Comparison of ENCODE assay signal across 9 cellular contexts in genomic region chr19:53076984-53077383, GRCh38. TPM values are rescaled to one million over a fixed set of nuclear protein-coding genes. Genes with fewer than 3 reads are reported as not detected.
DNase-seq lines count a peak whose midpoint lies in the region; ATAC-seq, FAIRE-seq and TF ChIP-seq lines count a peak whose summit lies in the region.
"Had no signal": no experiment of that assay in that cellular context is flagged by ENCODE, and none has a peak within 500 bp of the region (broad histone marks: within the 10 kb centered on the region; RNA-seq: fewer than 3 reads in every experiment).

No MANE protein-coding gene starts in this region.

- H3K9ac ChIP-seq in HUES64 (ENCODE audit: low read depth, low read length) (no peak overlapping the region), H1 (replicated peaks in 1 of 4; ENCODE audit: extremely low read depth in 1 of 4, low read depth in 3 of 4, low read length in 3 of 4) (no peak overlapping the region), mesenchymal stem cell (ENCODE audit: low read length) (no peak overlapping the region)

- H3K4me2 ChIP-seq in H1 (ENCODE audit: insufficient read depth in 1 of 2, low read depth in 2 of 2, low read length in 2 of 2) (peak overlapping the region in 1 of 2 experiments; percentile 17; a peak in 1 of 4 replicates), mesenchymal stem cell (ENCODE audit: low read length, poor library complexity, severe bottlenecking) (no peak overlapping the region)

- H3K18ac ChIP-seq in H1 (ENCODE audit: extremely low read depth, low read length) (no peak overlapping the region), mesenchymal stem cell (ENCODE audit: low read depth in 1 of 2, low read length in 2 of 2) (no peak overlapping the region)

- TF ChIP-seq POLR2A in H1 (IDR thresholded peaks at IDR 0.05; ENCODE audit: control extremely low read depth in 1 of 2, low read depth in 2 of 2, low read length in 2 of 2), result no peak

- H3K9me3 ChIP-seq in HUES64 (ENCODE audit: insufficient read depth, low read depth, low read length), result peaks cover 10% of the 10 kb centered on the region; the same call in 1 of the 2 replicates
- H3K9me3 ChIP-seq in H1 (ENCODE audit: insufficient read depth in 2 of 2, low read depth in 1 of 2, low read length in 1 of 2), result no peaks in the 10 kb centered on the region
- H3K9me3 ChIP-seq in mesenchymal stem cell (ENCODE audit: control insufficient read depth, low read length), result peaks cover 67% of the 10 kb centered on the region

- no peak overlapping the region for H3K56ac ChIP-seq in H1 (replicated peaks; ENCODE audit: insufficient read length, low read depth, low read length)

- POLR2A ChIA-PET in H1 (lab: Charles Lee; ENCODE audit: partially characterized antibody), result interaction anchor here (0.7 kb wide), 1 partner anchor 17 kb away, joined by 3 read pairs; no protein-coding TSS in a partner anchor

- peak; percentile 88 for TF ChIP-seq RAD21 in H1 (IDR thresholded peaks at IDR 0.05 in 1 of 2, conservative IDR thresholded peaks at IDR 0.05 in 1 of 2; ENCODE audit: low read depth in 2 of 2, low read length in 2 of 2)

- H3K79me1 ChIP-seq in H1 (ENCODE audit: low read depth, low read length) (no peaks in the 10 kb centered on the region; the same call in 1 of the 2 replicates), mesenchymal stem cell (replicated peaks; ENCODE audit: low read length, poor library complexity, severe bottlenecking) (peaks cover 20% of the 10 kb centered on the region)

- H3K4me3 ChIP-seq in HUES64 (ENCODE audit: low read length), result no peak overlapping the region
- H3K4me3 ChIP-seq in H1 (ENCODE audit: extremely low read depth in 1 of 4, insufficient read depth in 2 of 4, low read depth in 3 of 4, low read length in 4 of 4), result no peak overlapping the region
- H3K4me3 ChIP-seq in mesenchymal stem cell (ENCODE audit: insufficient read depth in 1 of 2, low read depth in 1 of 2, low read length in 2 of 2), result no peak overlapping the region

- H2AK5ac ChIP-seq in H1 (ENCODE audit: low read depth, low read length) (no peak overlapping the region), mesenchymal stem cell (ENCODE audit: low read length, severe bottlenecking) (no peak overlapping the region)

- H3K36me3 ChIP-seq in HUES64 (ENCODE audit: insufficient read depth, low read length) (peaks cover 63% of the 10 kb centered on the region), H1 (ENCODE audit: control insufficient read depth in 2 of 4, insufficient read depth in 4 of 4, low read length in 3 of 4) (peaks cover 7 to 28% (median 21%) of the 10 kb centered on the region in 4 experiments), mesenchymal stem cell (ENCODE audit: control insufficient read depth in 1 of 2, insufficient read depth in 2 of 2, low read depth in 1 of 2, low read length in 2 of 2) (peaks cover 36 to 80% of the 10 kb centered on the region in 2 experiments)

- no peak overlapping the region for H4K5ac ChIP-seq in H1 (ENCODE audit: insufficient read length, low read depth, low read length)

- 10% methylated on average over 10 of the region's 10 CpGs for WGBS in HUES64
- 14% methylated on average over 10 of the region's 10 CpGs; no CpG with 5 or more reads in 1 of the 2 experiments for WGBS in H1 (ENCODE audit: extremely low coverage in 1 of 2, insufficient coverage in 1 of 2, insufficient read length in 1 of 2, insufficient replicate concordance in 2 of 2, low coverage in 1 of 2, low lambda C conversion rate in 2 of 2, missing lambda C conversion rate in 1 of 2), 2 experiments
- 35% methylated on average over 10 of the region's 10 CpGs for WGBS in mesenchymal stem cell

- no peak overlapping the region for H2BK12ac ChIP-seq in H1 (ENCODE audit: low read depth, low read length)
- no peak overlapping the region for H2BK12ac ChIP-seq in mesenchymal stem cell (ENCODE audit: low read length in 2 of 2)

- no peak overlapping the region for H4K8ac ChIP-seq in H1 (ENCODE audit: extremely low read depth, insufficient read depth, low read length)
- H4K8ac ChIP-seq in mesenchymal stem cell (ENCODE audit: low read length), result no peak overlapping the region

- no peak overlapping the region for H3K14ac ChIP-seq in H1 (ENCODE audit: insufficient read length)
- no peak overlapping the region for H3K14ac ChIP-seq in mesenchymal stem cell (ENCODE audit: low read length in 2 of 2)

- H2BK15ac ChIP-seq in H1 (ENCODE audit: low read length) (no peak overlapping the region), mesenchymal stem cell (ENCODE audit: low read depth, poor library complexity, severe bottlenecking) (no peak overlapping the region)

- H3K23ac ChIP-seq in H1 (ENCODE audit: insufficient read length) (no peak overlapping the region), mesenchymal stem cell (ENCODE audit: low read length in 2 of 2) (no peak overlapping the region)

- 0 out of 2 replicates have a peak, but pooled peaks cover 2% of the 10 kb centered on the region for H3K23me2 ChIP-seq in H1 (ENCODE audit: low read depth, low read length)

- peak; percentile 84 to 96 (median 84) for TF ChIP-seq CTCF in H1 (IDR thresholded peaks at IDR 0.05; ENCODE audit: control extremely low read depth in 1 of 3, insufficient read depth in 1 of 3, low read depth in 1 of 3, low read length in 3 of 3)

- no peak overlapping the region for H3K4ac ChIP-seq in H1 (replicated peaks; ENCODE audit: insufficient read length, low read depth, low read length)
- H3K4ac ChIP-seq in mesenchymal stem cell (ENCODE audit: low read depth in 1 of 2, low read length in 2 of 2), result no peak overlapping the region

- no peak overlapping the region for H2BK20ac ChIP-seq in H1 (ENCODE audit: low read length)

- H3K4me1 ChIP-seq in HUES64 (ENCODE audit: insufficient read depth, low read length) (peaks cover 4% of the 10 kb centered on the region; the same call in 1 of the 2 replicates), H1 (replicated peaks in 1 of 4; ENCODE audit: control insufficient read depth in 3 of 4, insufficient read depth in 4 of 4, low read length in 3 of 4) (no peaks in the 10 kb centered on the region), mesenchymal stem cell (ENCODE audit: control insufficient read depth, insufficient read depth, low read depth, low read length) (no peaks in the 10 kb centered on the region)

- no peak overlapping the region for H2BK120ac ChIP-seq in H1 (replicated peaks; ENCODE audit: low read depth, low read length)
- H2BK120ac ChIP-seq in mesenchymal stem cell (ENCODE audit: low read depth, low read length), result no peak overlapping the region

- peak overlapping the region; percentile 45; the same call in 1 of the 2 replicates for H3K27ac ChIP-seq in HUES64 (ENCODE audit: low read depth, low read length)
- H3K27ac ChIP-seq in H1 (ENCODE audit: low read depth, low read length), result no peak overlapping the region
- H3K27ac ChIP-seq in mesenchymal stem cell (ENCODE audit: low read length, poor library complexity, severe bottlenecking), result no peak overlapping the region

- H3K27me3 ChIP-seq in HUES64 (ENCODE audit: insufficient read depth, low read length) (no peaks in the 10 kb centered on the region), H1 (replicated peaks in 1 of 4; ENCODE audit: control insufficient read depth in 3 of 4, extremely low read depth in 1 of 4, insufficient read depth in 3 of 4, low read length in 3 of 4) (no peaks in the 10 kb centered on the region), mesenchymal stem cell (ENCODE audit: control insufficient read depth in 1 of 2, insufficient read depth in 1 of 2, low read length in 2 of 2) (no peaks in the 10 kb centered on the region)

- no peaks in the 10 kb centered on the region for H4K20me1 ChIP-seq in H1 (replicated peaks in 1 of 2; ENCODE audit: control insufficient read depth in 1 of 2, insufficient read depth in 2 of 2, low read length in 2 of 2)

- TF ChIP-seq EP300 in H1 (IDR thresholded peaks at IDR 0.05; ENCODE audit: borderline replicate concordance in 1 of 2, low read depth in 2 of 2, low read length in 2 of 2), result no peak

- ATAC-seq in HG02852 (IDR thresholded peaks at IDR 0.05; ENCODE audit: unreplicated experiment) (no peak), HG03045 (IDR thresholded peaks at IDR 0.05; ENCODE audit: unreplicated experiment) (no peak)

- H2BK5ac ChIP-seq in H1 (ENCODE audit: low read depth, low read length) (no peak overlapping the region), mesenchymal stem cell (ENCODE audit: low read depth, low read length, poor library complexity, severe bottlenecking) (no peak overlapping the region)

- H4K91ac ChIP-seq in H1 (replicated peaks; ENCODE audit: insufficient read length, low read length) (no peak overlapping the region), mesenchymal stem cell (ENCODE audit: low read length) (no peak overlapping the region)

- FAIRE-seq in H1 (lab: Jason Lieb, UNC), result peak; percentile 96
- FAIRE-seq: colon had no signal

- CTCF ChIA-PET in H1 (lab: Charles Lee; ENCODE audit: partially characterized antibody), result interaction anchor here (0.8 to 3.1 kb wide), 26 partner anchors 8 to 388 kb away, joined by 3 to 17 read pairs (median 4); partner anchors contain the start of gene ERVV-2

- DNase-seq in AG08395 (ENCODE audit: low spot score), result peak; percentile 33
- peak; percentile 79 to 89 for DNase-seq in H1 (ENCODE audit: low read depth in 1 of 2, low spot score in 2 of 2)
- peak; percentile 32 for DNase-seq in mesenchymal stem cell
- DNase-seq in effector CD4-positive, alpha-beta T cell, result no peak
- DNase-seq in DMS153 treated with DMSO at 0.1 percent for 48 hours (lab: John Stamatoyannopoulos, UW; ENCODE audit: unreplicated experiment), result no peak

- peaks cover 0 to 2% of the 10 kb centered on the region in 2 experiments; a peak in 1 of 4 replicates for H3K79me2 ChIP-seq in H1 (ENCODE audit: control insufficient read depth in 1 of 2, insufficient read depth in 2 of 2, low read length in 2 of 2)

- H2AFZ ChIP-seq in H1 (ENCODE audit: low read length) (no peak overlapping the region), mesenchymal stem cell (ENCODE audit: low read depth, low read length) (no peak overlapping the region)

RNA-seq across cellular contexts. Expression of gene ZNF160, which starts 26.2 kb away (rescaled TPM):
- polyA plus RNA-seq in HUES64 (2013, experiment 1 of 2), result 19.3 TPM
- polyA plus RNA-seq in HUES64 (2013, experiment 2 of 2), result 23.2 TPM
- 28.3 and 31.2 TPM in 2 replicates for total RNA-seq in H1 (2021; fragmentation: NEBNext Ultra II Directional; extraction: Animal tissue kit (Norgen Biotek cat#: 25700))
- 15.8 and 29.0 TPM in 2 replicates for polyA plus RNA-seq in H1 (2011; rRNA removed)
- polyA plus RNA-seq in H1 (2011; cell fraction: cytosol; rRNA removed), result 43.1 TPM
- polyA plus RNA-seq in H1 (2011; cell fraction: nucleus; rRNA removed), result 51.6 TPM
- 23.1 to 39.7 TPM (median 26.2 TPM) in 4 replicates for polyA plus RNA-seq in H1 (2012, experiment 1 of 2)
- 1.8 TPM for polyA plus RNA-seq in H1 (2012, experiment 2 of 2)
- polyA plus RNA-seq in H1 (2013, experiment 1 of 2), result 23.9 TPM
- polyA plus RNA-seq in H1 (2013, experiment 2 of 2), result 19.6 TPM
- 31.2 and 34.1 TPM in 2 replicates for polyA minus RNA-seq in H1 (2011; rRNA and poly(A)+ RNA removed)
- 21.1 TPM for polyA minus RNA-seq in H1 (2011; cell fraction: cytosol; rRNA and poly(A)+ RNA removed)
- 61.4 TPM for polyA minus RNA-seq in H1 (2011; cell fraction: nucleus; rRNA and poly(A)+ RNA removed)
- 15.7 TPM for polyA plus RNA-seq in mesenchymal stem cell (2013, experiment 1 of 2)
- 14.0 TPM for polyA plus RNA-seq in mesenchymal stem cell (2013, experiment 2 of 2)

RNA-seq across cellular contexts. Expression of gene ERVV-2, which starts 32.4 kb away (rescaled TPM):
- not detected for polyA plus RNA-seq in HUES64 (2013, experiment 1 of 2)
- polyA plus RNA-seq in HUES64 (2013, experiment 2 of 2), result not detected
- total RNA-seq in H1 (2021; fragmentation: NEBNext Ultra II Directional; extraction: Animal tissue kit (Norgen Biotek cat#: 25700)), result not detected in 2 replicates
- 0.03 TPM in 1 of 2 replicates, not detected in the other for polyA plus RNA-seq in H1 (2011; rRNA removed)
- 0.04 TPM for polyA plus RNA-seq in H1 (2011; cell fraction: cytosol; rRNA removed)
- not detected for polyA plus RNA-seq in H1 (2011; cell fraction: nucleus; rRNA removed)
- polyA plus RNA-seq in H1 (2012, experiment 1 of 2), result not detected in 4 replicates
- not detected for polyA plus RNA-seq in H1 (2012, experiment 2 of 2)
- 0.08 TPM for polyA plus RNA-seq in H1 (2013, experiment 1 of 2)
- 0.07 TPM for polyA plus RNA-seq in H1 (2013, experiment 2 of 2)
- not detected in 2 replicates for polyA minus RNA-seq in H1 (2011; rRNA and poly(A)+ RNA removed)
- polyA minus RNA-seq in H1 (2011; cell fraction: cytosol; rRNA and poly(A)+ RNA removed), result not detected
- polyA minus RNA-seq in H1 (2011; cell fraction: nucleus; rRNA and poly(A)+ RNA removed), result not detected
- not detected for polyA plus RNA-seq in mesenchymal stem cell (2013, experiment 1 of 2)
- not detected for polyA plus RNA-seq in mesenchymal stem cell (2013, experiment 2 of 2)

RNA-seq across cellular contexts. Expression of gene ZNF415, which starts 55.7 kb away (rescaled TPM):
- 6.0 TPM for polyA plus RNA-seq in HUES64 (2013, experiment 1 of 2)
- 7.4 TPM for polyA plus RNA-seq in HUES64 (2013, experiment 2 of 2)
- total RNA-seq in H1 (2021; fragmentation: NEBNext Ultra II Directional; extraction: Animal tissue kit (Norgen Biotek cat#: 25700)), result 9.3 and 9.7 TPM in 2 replicates
- 3.8 and 5.8 TPM in 2 replicates for polyA plus RNA-seq in H1 (2011; rRNA removed)
- polyA plus RNA-seq in H1 (2011; cell fraction: cytosol; rRNA removed), result 6.8 TPM
- polyA plus RNA-seq in H1 (2011; cell fraction: nucleus; rRNA removed), result 5.3 TPM
- 4.9 to 8.6 TPM (median 6.5 TPM) in 4 replicates for polyA plus RNA-seq in H1 (2012, experiment 1 of 2)
- polyA plus RNA-seq in H1 (2012, experiment 2 of 2), result 0.20 TPM
- 8.7 TPM for polyA plus RNA-seq in H1 (2013, experiment 1 of 2)
- polyA plus RNA-seq in H1 (2013, experiment 2 of 2), result 8.7 TPM
- 19.2 and 20.2 TPM in 2 replicates for polyA minus RNA-seq in H1 (2011; rRNA and poly(A)+ RNA removed)
- polyA minus RNA-seq in H1 (2011; cell fraction: cytosol; rRNA and poly(A)+ RNA removed), result 8.2 TPM
- polyA minus RNA-seq in H1 (2011; cell fraction: nucleus; rRNA and poly(A)+ RNA removed), result 13.2 TPM
- polyA plus RNA-seq in mesenchymal stem cell (2013, experiment 1 of 2), result 5.1 TPM
- polyA plus RNA-seq in mesenchymal stem cell (2013, experiment 2 of 2), result 5.3 TPM

Comparison
In these comparisons a context has a peak if more than half of its experiments do, and no peak if none do; other contexts are left out.
1. DNase-seq: peak in AG08395 (single experiment), H1 (2 of 2) and mesenchymal stem cell (single experiment); none in effector CD4-positive, alpha-beta T cell (single experiment) and DMS153 treated with DMSO at 0.1 percent for 48 hours (single experiment).